Comparison of ENCODE assay signal across 28 cellular contexts in the genomic region with DNA sequence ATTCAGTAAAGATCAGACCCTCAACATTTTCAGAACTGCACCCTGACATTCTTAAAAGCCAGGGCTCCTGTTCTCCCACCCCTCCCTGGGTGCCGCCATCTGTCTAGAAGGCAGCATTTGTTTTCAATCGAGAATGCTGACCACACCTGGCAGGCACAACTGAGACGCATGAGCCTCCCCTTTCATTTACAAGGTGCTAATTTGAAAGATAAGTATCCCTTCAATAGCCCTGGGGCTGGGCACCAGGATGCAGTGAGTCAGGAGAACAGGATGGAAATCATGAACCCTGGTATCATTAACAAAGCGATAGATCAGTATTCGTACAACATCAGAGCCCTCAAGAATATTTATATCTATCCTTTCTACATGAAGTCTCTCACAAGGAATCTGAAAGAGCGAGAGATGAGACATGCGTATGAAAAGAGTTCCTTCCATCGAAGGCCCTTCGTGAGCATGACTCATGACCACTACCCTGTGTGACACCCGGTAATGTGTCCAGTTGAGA.
DNase-seq lines count a peak whose midpoint lies in the region; ATAC-seq lines count a peak whose summit lies in the region.
"Had no signal": no experiment of that assay in that cellular context is flagged by ENCODE, and none has a peak within 500 bp of the region (broad histone marks: within the 10 kb centered on the region; RNA-seq: fewer than 3 reads in every experiment).

No MANE protein-coding gene starts in this region.

- ATAC-seq in GM18498 (IDR thresholded peaks at IDR 0.05; ENCODE audit: unreplicated experiment), result no peak
- no peak for ATAC-seq in GM19328 (IDR thresholded peaks at IDR 0.05; ENCODE audit: unreplicated experiment)
- no peak for ATAC-seq in GM21367 (IDR thresholded peaks at IDR 0.05; ENCODE audit: unreplicated experiment)
- ATAC-seq: activated CD4-positive, CD25-positive, alpha-beta regulatory T cell treated with anti-CD3 and anti-CD28 coated beads, Interleukin-2, amount 50 U/mL, for 24 hours; SK-N-SH treated with all-trans-retinoic acid at 6 μM for 48 hours had no signal

- DNase-seq in CD1c-positive myeloid dendritic cell (ENCODE audit: extremely low spot score) (peak; percentile 63), ELF-1 (ENCODE audit: low read depth, low spot score) (peak; percentile 23), NCI-H774 (lab: John Stamatoyannopoulos, UW) (peak; percentile 58), islet precursor cell (peak; percentile 60)
- DNase-seq: activated CD4-positive, alpha-beta T cell treated with anti-CD3 and anti-CD28 coated beads, Interleukin-2, amount 50 U/mL, for 48 hours; activated naive CD4-positive, alpha-beta T cell; C1 segment of cervical spinal cord; caudate nucleus; cortex of kidney; DMS79 treated with DMSO at 0.1 percent for 48 hours; effector memory CD4-positive, alpha-beta T cell; GF-D8; hypothalamus; immature natural killer cell; left colon; MG63; mucosa of descending colon; NCI-H1694; NCI-H446; NK-92 treated with Interleukin-12 subunit alpha and Interleukin-12 subunit beta, amount 100 ng/mL, for 24 hours; Right ventricle myocardium superior; stimulated activated CD4-positive, alpha-beta T cell treated with anti-CD3 and anti-CD28 coated beads, Interleukin-4, amount 100 ng/mL, for 24 hours; thyroid gland had no signal
